Comparison of ENCODE assay signal across 8 cellular contexts in the genomic region with DNA sequence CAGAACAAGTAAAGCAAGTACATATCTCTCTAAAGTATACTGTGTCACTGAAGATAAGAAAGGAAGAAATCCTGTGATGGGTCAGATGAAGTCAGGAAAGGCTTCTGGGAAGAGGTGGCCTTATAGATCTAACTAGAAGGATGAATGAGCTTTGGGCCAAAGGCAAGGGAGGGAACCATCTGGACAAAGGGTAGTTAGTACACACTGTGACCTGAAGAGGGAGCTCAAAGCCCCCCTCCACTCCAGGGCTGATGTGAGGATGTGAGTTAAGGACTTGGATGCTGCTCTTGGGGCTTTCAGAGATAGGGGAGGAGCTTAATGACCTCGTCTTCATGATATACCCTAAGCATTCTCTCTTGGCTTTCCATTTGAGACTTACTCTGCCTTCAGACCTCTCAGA.
DNase-seq lines count a peak whose midpoint lies in the region; ATAC-seq and TF ChIP-seq lines count a peak whose summit lies in the region.

No MANE protein-coding gene starts in this region.

- ATAC-seq in HG02852 (IDR thresholded peaks at IDR 0.05; ENCODE audit: unreplicated experiment) (no peak), HG03097 (IDR thresholded peaks at IDR 0.05; ENCODE audit: low FRiP score, unreplicated experiment) (no peak)

- no peak overlapping the region for H3K9ac ChIP-seq in MM.1S (ENCODE audit: low read length)

- H3F3A ChIP-seq in MM.1S (ENCODE audit: insufficient read depth, low read length) = no peaks in the 10 kb centered on the region

- H3K4me3 ChIP-seq in MM.1S (ENCODE audit: low read length) (no peak overlapping the region), left ventricle myocardium inferior (no peak overlapping the region)

- H3K9me2 ChIP-seq in MM.1S (replicated peaks; ENCODE audit: insufficient read depth, low read length) = no peaks in the 10 kb centered on the region

- H3K4me1 ChIP-seq in MM.1S (ENCODE audit: low read length) (no peaks in the 10 kb centered on the region), left ventricle myocardium inferior (no peaks in the 10 kb centered on the region)

- no peak overlapping the region for H3K4me2 ChIP-seq in MM.1S (ENCODE audit: low read depth, low read length)

- no peaks in the 10 kb centered on the region for H4K20me1 ChIP-seq in MM.1S (ENCODE audit: insufficient read depth, low read length)

- in situ Hi-C loops in GM13976 (cut with MboI; ENCODE audit: low sequenced_read_pairs, unreplicated experiment) = no loop called here

- intact Hi-C loops in left ventricle myocardium inferior (cut with micrococcal nuclease) = loop anchor here (10.0 kb wide), 1 partner anchor 184 kb away; the partner anchor contains the start of gene CACNG3

- H2AFZ ChIP-seq in MM.1S (ENCODE audit: low read length) = no peak overlapping the region

- DNase-seq in Ammon's horn (ENCODE audit: low spot score) (peak; percentile 37), GM13976 (ENCODE audit: low spot score) (peak; percentile 64), MM.1S (peak; percentile 50), left ventricle myocardium inferior (no peak)
- peak; percentile 37 to 42 for DNase-seq in activated CD4-positive, alpha-beta T cell treated with anti-CD3 and anti-CD28 coated beads, Interleukin-2, amount 50 U/mL, for 48 hours
- peak; percentile 22 for DNase-seq in stimulated activated CD4-positive, alpha-beta T cell treated with anti-CD3 and anti-CD28 coated beads, Interleukin-4, amount 100 ng/mL, for 24 hours

- H3K9me3 ChIP-seq in MM.1S (replicated peaks; ENCODE audit: insufficient read depth, low read length) (no peaks in the 10 kb centered on the region), left ventricle myocardium inferior (replicated peaks) (no peaks in the 10 kb centered on the region)

- H3K27ac ChIP-seq in MM.1S (ENCODE audit: low read length) (no peak overlapping the region), left ventricle myocardium inferior (replicated peaks) (no peak overlapping the region)

- H3K79me2 ChIP-seq in MM.1S (ENCODE audit: low read length) = no peaks in the 10 kb centered on the region

- no peaks in the 10 kb centered on the region for H3K27me3 ChIP-seq in MM.1S (replicated peaks; ENCODE audit: insufficient read depth, low read length)
- peaks cover 18% of the 10 kb centered on the region for H3K27me3 ChIP-seq in left ventricle myocardium inferior (ENCODE audit: low read depth)

- no peaks in the 10 kb centered on the region for H3K36me3 ChIP-seq in MM.1S (replicated peaks; ENCODE audit: insufficient read depth, low read length)
- H3K36me3 ChIP-seq in left ventricle myocardium inferior = no peaks in the 10 kb centered on the region

- TF ChIP-seq CTCF in GM13976 (IDR thresholded peaks at IDR 0.05; ENCODE audit: borderline replicate concordance, control extremely low read depth, extremely low read depth, insufficient read depth, missing control alignments) = peak; percentile 59
- TF ChIP-seq CTCF in MM.1S (IDR thresholded peaks at IDR 0.05; ENCODE audit: low read length) = peak; percentile 67
- peak; percentile 66 for TF ChIP-seq CTCF in left ventricle myocardium inferior (IDR thresholded peaks at IDR 0.05; ENCODE audit: borderline replicate concordance)
